ENCODE assay signal across 13 cellular contexts in the genomic region with DNA sequence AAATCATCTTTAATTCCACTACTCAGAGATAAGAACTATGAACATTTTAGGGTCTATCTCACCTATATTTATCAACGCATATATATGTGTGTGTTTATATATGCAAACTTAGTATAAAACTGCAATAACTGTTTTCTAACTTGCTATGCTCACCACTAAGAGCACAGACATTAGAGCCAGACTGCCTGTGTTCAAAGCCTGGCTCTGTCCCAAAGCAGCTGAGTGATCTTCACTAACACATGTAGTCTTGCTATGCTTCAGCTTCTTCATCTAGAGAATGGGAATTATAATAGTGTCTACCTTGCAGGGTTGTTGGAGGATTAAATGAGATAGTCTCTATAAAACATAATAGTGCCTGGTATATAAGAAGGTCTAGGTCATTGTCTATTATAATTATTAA.
"Had no signal": no experiment of that assay in that cellular context is flagged by ENCODE, and none has a peak within 500 bp of the region (broad histone marks: within the 10 kb centered on the region; RNA-seq: fewer than 3 reads in every experiment).

No MANE protein-coding gene starts in this region.

- H3K36me3 Mint-ChIP-seq: naive thymus-derived CD8-positive, alpha-beta T cell; stimulated activated naive B cell treated with anti-CD40 and anti-IgM and Interleukin-4, amounts not matched to agents 10 μg/mL and 1 μg/mL and 100 μg/mL, for 72 hours had no signal

- DNase-seq: activated CD4-positive, alpha-beta T cell treated with anti-CD3 and anti-CD28 coated beads for 4 hours; activated CD8-positive, alpha-beta memory T cell treated with anti-CD3 and anti-CD28 coated beads, Interleukin-2, amount 50 U/mL, for 48 hours; activated CD8-positive, alpha-beta T cell treated with anti-CD3 and anti-CD28 coated beads for 36 hours; effector CD8-positive, alpha-beta T cell; naive thymus-derived CD8-positive, alpha-beta T cell; right cardiac atrium; stimulated activated naive B cell treated with anti-CD40 and anti-IgM and Interleukin-4, amounts not matched to agents 10 μg/mL and 1 μg/mL and 100 μg/mL, for 72 hours; T1000; WERI-Rb-1 had no signal

- H3K9me3 Mint-ChIP-seq: activated CD8-positive, alpha-beta T cell treated with anti-CD3 and anti-CD28 coated beads for 36 hours; naive thymus-derived CD8-positive, alpha-beta T cell; stimulated activated naive B cell treated with anti-CD40 and anti-IgM and Interleukin-4, amounts not matched to agents 10 μg/mL and 1 μg/mL and 100 μg/mL, for 72 hours had no signal

- H3K4me3 ChIP-seq: ascending aorta, coronary artery, tibial nerve had no signal

- H3K27ac Mint-ChIP-seq: activated CD8-positive, alpha-beta T cell treated with anti-CD3 and anti-CD28 coated beads for 36 hours; naive thymus-derived CD8-positive, alpha-beta T cell; progenitor cell of endocrine pancreas; stimulated activated naive B cell treated with anti-CD40 and anti-IgM and Interleukin-4, amounts not matched to agents 10 μg/mL and 1 μg/mL and 100 μg/mL, for 72 hours had no signal

- H3K27ac ChIP-seq: ascending aorta, coronary artery, tibial nerve, WERI-Rb-1 had no signal

- H3K4me1 ChIP-seq: ascending aorta, tibial nerve had no signal

- H3K4me3 Mint-ChIP-seq: activated CD8-positive, alpha-beta T cell treated with anti-CD3 and anti-CD28 coated beads for 36 hours; naive thymus-derived CD8-positive, alpha-beta T cell; stimulated activated naive B cell treated with anti-CD40 and anti-IgM and Interleukin-4, amounts not matched to agents 10 μg/mL and 1 μg/mL and 100 μg/mL, for 72 hours had no signal

- H3K27me3 Mint-ChIP-seq: progenitor cell of endocrine pancreas had no signal

- H3K9me3 ChIP-seq: ascending aorta, tibial nerve had no signal

- H3K36me3 ChIP-seq: ascending aorta, tibial nerve, WERI-Rb-1 had no signal

- H3K4me1 Mint-ChIP-seq: stimulated activated naive B cell treated with anti-CD40 and anti-IgM and Interleukin-4, amounts not matched to agents 10 μg/mL and 1 μg/mL and 100 μg/mL, for 72 hours had no signal

- H3K27me3 ChIP-seq: ascending aorta, tibial nerve had no signal
